1 cellular context compared by ENCODE assay signal in genomic region chr4:153335665-153336064, GRCh38.
TF ChIP-seq lines count a peak whose summit lies in the region.

No MANE protein-coding gene starts in this region.

TF ChIP-seq in IMR-90, 13 proteins besides CTCF, POLR2A, EP300 and RAD21:
- TF ChIP-seq FOS (IDR thresholded peaks at IDR 0.05; ENCODE audit: low read depth, low read length) (peak; percentile 5; the same call in 1 of the 2 replicates), RFX5 (IDR thresholded peaks at IDR 0.05; ENCODE audit: low read depth, low read length) (no peak), BHLHE40 (IDR thresholded peaks at IDR 0.05; ENCODE audit: low read depth, low read length) (peak; percentile 58), RCOR1 (IDR thresholded peaks at IDR 0.05; ENCODE audit: insufficient replicate concordance, low read length) (no peak), CEBPB (IDR thresholded peaks at IDR 0.05; ENCODE audit: low read depth, low read length) (0 out of 2 replicates have a peak, but pooled peaks have one; percentile 40), SMC3 (IDR thresholded peaks at IDR 0.05; ENCODE audit: low read depth, low read length) (no peak), NFE2L2 (IDR thresholded peaks at IDR 0.05; ENCODE audit: low read depth, low read length) (peak; percentile 13; the same call in 1 of the 2 replicates), USF2 (IDR thresholded peaks at IDR 0.05; ENCODE audit: low read depth, low read length) (peak; percentile 59), ELK1 (IDR thresholded peaks at IDR 0.05; ENCODE audit: borderline replicate concordance, low read depth, low read length) (no peak), MXI1 (IDR thresholded peaks at IDR 0.05; ENCODE audit: borderline replicate concordance, low read depth, low read length) (peak; percentile 81), MAFK (IDR thresholded peaks at IDR 0.05; ENCODE audit: low read depth, low read length) (no peak)
